2 cellular contexts compared by ENCODE assay signal in the genomic region with DNA sequence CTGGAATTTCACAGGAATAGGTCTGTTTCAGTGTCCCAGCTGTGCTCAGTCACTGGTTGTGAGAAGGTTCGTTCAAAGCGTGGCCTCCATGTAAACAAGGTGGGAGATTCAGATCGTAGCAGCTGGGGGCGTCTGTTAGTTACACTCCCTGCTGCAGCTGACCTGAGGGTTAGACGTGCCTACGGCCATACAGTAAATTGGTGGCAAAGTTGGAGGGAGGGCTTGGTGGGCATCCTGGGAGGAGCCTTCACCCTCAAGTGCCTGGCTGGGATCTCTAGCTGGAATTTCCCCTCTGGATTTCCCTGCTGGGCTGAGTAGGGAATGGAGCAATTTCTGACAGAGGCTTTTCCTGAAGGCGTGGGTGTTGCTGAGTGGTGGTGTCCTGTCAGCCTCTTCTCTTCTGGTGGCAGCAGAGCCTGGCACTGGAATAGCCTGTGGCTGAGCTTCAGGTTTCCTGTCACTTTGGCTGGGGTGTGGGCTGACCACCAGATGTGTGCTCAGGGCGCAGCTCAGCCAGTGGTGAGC.
A peak's percentile ranks its signal among the peaks of the same experiment; 100 is the strongest.
TF ChIP-seq lines count a peak whose summit lies in the region.

No MANE protein-coding gene starts in this region.

TF ChIP-seq in H1, 55 proteins besides CTCF, POLR2A, EP300 and RAD21:
- TF ChIP-seq CHD2 (IDR thresholded peaks at IDR 0.05; ENCODE audit: low read length) (no peak), CREB1 (IDR thresholded peaks at IDR 0.05) (no peak), ZNF274 (IDR thresholded peaks at IDR 0.05; ENCODE audit: borderline replicate concordance, extremely low read depth, low read length) (no peak), RFX5 (IDR thresholded peaks at IDR 0.05; ENCODE audit: borderline replicate concordance, low read depth, low read length) (no peak), KDM4A (IDR thresholded peaks at IDR 0.05; ENCODE audit: low read depth, low read length, severe bottlenecking) (no peak), SP2 (IDR thresholded peaks at IDR 0.05; ENCODE audit: low read length) (no peak), BRCA1 (IDR thresholded peaks at IDR 0.05; ENCODE audit: low read depth, low read length) (no peak), RXRA (IDR thresholded peaks at IDR 0.05; ENCODE audit: insufficient read depth, low read depth, low read length) (no peak), SIN3A (conservative IDR thresholded peaks at IDR 0.05 in 1 of 2, IDR thresholded peaks at IDR 0.05 in 1 of 2; ENCODE audit: low read depth in 1 of 2, low read length in 2 of 2) (no peak), CTBP2 (IDR thresholded peaks at IDR 0.05; ENCODE audit: borderline replicate concordance, insufficient read depth, insufficient read length, low read length) (no peak)
TF ChIP-seq in H1: peak in this region for 0.

TF ChIP-seq in HepG2, 621 proteins besides CTCF, POLR2A, EP300 and RAD21 (continues in another document):
- no peak for TF ChIP-seq PAWR (CRISPR knock-in tag; IDR thresholded peaks at IDR 0.05; ENCODE audit: borderline replicate concordance)
- TF ChIP-seq, protein P1, sequence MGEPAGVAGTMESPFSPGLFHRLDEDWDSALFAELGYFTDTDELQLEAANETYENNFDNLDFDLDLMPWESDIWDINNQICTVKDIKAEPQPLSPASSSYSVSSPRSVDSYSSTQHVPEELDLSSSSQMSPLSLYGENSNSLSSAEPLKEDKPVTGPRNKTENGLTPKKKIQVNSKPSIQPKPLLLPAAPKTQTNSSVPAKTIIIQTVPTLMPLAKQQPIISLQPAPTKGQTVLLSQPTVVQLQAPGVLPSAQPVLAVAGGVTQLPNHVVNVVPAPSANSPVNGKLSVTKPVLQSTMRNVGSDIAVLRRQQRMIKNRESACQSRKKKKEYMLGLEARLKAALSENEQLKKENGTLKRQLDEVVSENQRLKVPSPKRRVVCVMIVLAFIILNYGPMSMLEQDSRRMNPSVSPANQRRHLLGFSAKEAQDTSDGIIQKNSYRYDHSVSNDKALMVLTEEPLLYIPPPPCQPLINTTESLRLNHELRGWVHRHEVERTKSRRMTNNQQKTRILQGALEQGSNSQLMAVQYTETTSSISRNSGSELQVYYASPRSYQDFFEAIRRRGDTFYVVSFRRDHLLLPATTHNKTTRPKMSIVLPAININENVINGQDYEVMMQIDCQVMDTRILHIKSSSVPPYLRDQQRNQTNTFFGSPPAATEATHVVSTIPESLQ (CRISPR knock-in tag; conservative IDR thresholded peaks at IDR 0.05): no peak
- TF ChIP-seq ZSCAN12 (CRISPR knock-in tag; IDR thresholded peaks at IDR 0.05): no peak
- peak; percentile 16; the same call in 1 of the 2 replicates for TF ChIP-seq FOXA3 (CRISPR knock-in tag; IDR thresholded peaks at IDR 0.05)
- no peak for TF ChIP-seq TCF7 (IDR thresholded peaks at IDR 0.05; ENCODE audit: low read depth)
- TF ChIP-seq, protein P2, sequence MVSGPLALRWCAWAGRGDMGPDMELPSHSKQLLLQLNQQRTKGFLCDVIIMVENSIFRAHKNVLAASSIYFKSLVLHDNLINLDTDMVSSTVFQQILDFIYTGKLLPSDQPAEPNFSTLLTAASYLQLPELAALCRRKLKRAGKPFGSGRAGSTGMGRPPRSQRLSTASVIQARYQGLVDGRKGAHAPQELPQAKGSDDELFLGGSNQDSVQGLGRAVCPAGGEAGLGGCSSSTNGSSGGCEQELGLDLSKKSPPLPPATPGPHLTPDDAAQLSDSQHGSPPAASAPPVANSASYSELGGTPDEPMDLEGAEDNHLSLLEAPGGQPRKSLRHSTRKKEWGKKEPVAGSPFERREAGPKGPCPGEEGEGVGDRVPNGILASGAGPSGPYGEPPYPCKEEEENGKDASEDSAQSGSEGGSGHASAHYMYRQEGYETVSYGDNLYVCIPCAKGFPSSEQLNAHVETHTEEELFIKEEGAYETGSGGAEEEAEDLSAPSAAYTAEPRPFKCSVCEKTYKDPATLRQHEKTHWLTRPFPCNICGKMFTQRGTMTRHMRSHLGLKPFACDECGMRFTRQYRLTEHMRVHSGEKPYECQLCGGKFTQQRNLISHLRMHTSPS (CRISPR knock-in tag; IDR thresholded peaks at IDR 0.05; ENCODE audit: low read depth): no peak
- TF ChIP-seq ZBTB38 (CRISPR knock-in tag; IDR thresholded peaks at IDR 0.05): no peak
- no peak for TF ChIP-seq MAFG (CRISPR knock-in tag; IDR thresholded peaks at IDR 0.05)
- TF ChIP-seq RXRB (CRISPR knock-in tag; IDR thresholded peaks at IDR 0.05; ENCODE audit: borderline replicate concordance): no peak
- TF ChIP-seq, protein P3, sequence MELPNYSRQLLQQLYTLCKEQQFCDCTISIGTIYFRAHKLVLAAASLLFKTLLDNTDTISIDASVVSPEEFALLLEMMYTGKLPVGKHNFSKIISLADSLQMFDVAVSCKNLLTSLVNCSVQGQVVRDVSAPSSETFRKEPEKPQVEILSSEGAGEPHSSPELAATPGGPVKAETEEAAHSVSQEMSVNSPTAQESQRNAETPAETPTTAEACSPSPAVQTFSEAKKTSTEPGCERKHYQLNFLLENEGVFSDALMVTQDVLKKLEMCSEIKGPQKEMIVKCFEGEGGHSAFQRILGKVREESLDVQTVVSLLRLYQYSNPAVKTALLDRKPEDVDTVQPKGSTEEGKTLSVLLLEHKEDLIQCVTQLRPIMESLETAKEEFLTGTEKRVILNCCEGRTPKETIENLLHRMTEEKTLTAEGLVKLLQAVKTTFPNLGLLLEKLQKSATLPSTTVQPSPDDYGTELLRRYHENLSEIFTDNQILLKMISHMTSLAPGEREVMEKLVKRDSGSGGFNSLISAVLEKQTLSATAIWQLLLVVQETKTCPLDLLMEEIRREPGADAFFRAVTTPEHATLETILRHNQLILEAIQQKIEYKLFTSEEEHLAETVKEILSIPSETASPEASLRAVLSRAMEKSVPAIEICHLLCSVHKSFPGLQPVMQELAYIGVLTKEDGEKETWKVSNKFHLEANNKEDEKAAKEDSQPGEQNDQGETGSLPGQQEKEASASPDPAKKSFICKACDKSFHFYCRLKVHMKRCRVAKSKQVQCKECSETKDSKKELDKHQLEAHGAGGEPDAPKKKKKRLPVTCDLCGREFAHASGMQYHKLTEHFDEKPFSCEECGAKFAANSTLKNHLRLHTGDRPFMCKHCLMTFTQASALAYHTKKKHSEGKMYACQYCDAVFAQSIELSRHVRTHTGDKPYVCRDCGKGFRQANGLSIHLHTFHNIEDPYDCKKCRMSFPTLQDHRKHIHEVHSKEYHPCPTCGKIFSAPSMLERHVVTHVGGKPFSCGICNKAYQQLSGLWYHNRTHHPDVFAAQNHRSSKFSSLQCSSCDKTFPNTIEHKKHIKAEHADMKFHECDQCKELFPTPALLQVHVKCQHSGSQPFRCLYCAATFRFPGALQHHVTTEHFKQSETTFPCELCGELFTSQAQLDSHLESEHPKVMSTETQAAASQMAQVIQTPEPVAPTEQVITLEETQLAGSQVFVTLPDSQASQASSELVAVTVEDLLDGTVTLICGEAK (IDR thresholded peaks at IDR 0.05): no peak
- TF ChIP-seq, protein P3 (CRISPR knock-in tag; IDR thresholded peaks at IDR 0.05): no peak
- TF ChIP-seq ZNF138 (CRISPR knock-in tag; IDR thresholded peaks at IDR 0.05; ENCODE audit: low read depth): 0 out of 2 replicates have a peak, but pooled peaks have one; percentile 48
- no peak for TF ChIP-seq ZNF10 (CRISPR knock-in tag; IDR thresholded peaks at IDR 0.05; ENCODE audit: borderline replicate concordance, low read depth)
- no peak for TF ChIP-seq SIN3A (IDR thresholded peaks at IDR 0.05; ENCODE audit: borderline replicate concordance, low read depth, low read length)
- no peak for TF ChIP-seq ZFAT (CRISPR knock-in tag; conservative IDR thresholded peaks at IDR 0.05)
- 0 out of 2 replicates have a peak, but pooled peaks have one; percentile 2 for TF ChIP-seq MEIS2 (CRISPR knock-in tag; IDR thresholded peaks at IDR 0.05)
- no peak for TF ChIP-seq ZNF451 (CRISPR knock-in tag; IDR thresholded peaks at IDR 0.05)
- no peak for TF ChIP-seq SMC3 (IDR thresholded peaks at IDR 0.05; ENCODE audit: low read length)
- TF ChIP-seq, protein P4, sequence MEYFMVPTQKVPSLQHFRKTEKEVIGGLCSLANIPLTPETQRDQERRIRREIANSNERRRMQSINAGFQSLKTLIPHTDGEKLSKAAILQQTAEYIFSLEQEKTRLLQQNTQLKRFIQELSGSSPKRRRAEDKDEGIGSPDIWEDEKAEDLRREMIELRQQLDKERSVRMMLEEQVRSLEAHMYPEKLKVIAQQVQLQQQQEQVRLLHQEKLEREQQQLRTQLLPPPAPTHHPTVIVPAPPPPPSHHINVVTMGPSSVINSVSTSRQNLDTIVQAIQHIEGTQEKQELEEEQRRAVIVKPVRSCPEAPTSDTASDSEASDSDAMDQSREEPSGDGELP (IDR thresholded peaks at IDR 0.05; ENCODE audit: borderline replicate concordance, low read depth): peak; percentile 31; the same call in 1 of the 2 replicates
- TF ChIP-seq ZNF30 (CRISPR knock-in tag; IDR thresholded peaks at IDR 0.05): no peak
- no peak for TF ChIP-seq ZNF460 (CRISPR knock-in tag; IDR thresholded peaks at IDR 0.05; ENCODE audit: borderline replicate concordance)
- TF ChIP-seq, protein P5, sequence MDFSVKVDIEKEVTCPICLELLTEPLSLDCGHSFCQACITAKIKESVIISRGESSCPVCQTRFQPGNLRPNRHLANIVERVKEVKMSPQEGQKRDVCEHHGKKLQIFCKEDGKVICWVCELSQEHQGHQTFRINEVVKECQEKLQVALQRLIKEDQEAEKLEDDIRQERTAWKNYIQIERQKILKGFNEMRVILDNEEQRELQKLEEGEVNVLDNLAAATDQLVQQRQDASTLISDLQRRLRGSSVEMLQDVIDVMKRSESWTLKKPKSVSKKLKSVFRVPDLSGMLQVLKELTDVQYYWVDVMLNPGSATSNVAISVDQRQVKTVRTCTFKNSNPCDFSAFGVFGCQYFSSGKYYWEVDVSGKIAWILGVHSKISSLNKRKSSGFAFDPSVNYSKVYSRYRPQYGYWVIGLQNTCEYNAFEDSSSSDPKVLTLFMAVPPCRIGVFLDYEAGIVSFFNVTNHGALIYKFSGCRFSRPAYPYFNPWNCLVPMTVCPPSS (IDR thresholded peaks at IDR 0.05): no peak
- no peak for TF ChIP-seq PHF5A (CRISPR knock-in tag; IDR thresholded peaks at IDR 0.05; ENCODE audit: low read depth, unreplicated experiment)
- TF ChIP-seq ZFP37 (CRISPR knock-in tag; IDR thresholded peaks at IDR 0.05; ENCODE audit: borderline replicate concordance): no peak
- no peak for TF ChIP-seq FOXA1 (IDR thresholded peaks at IDR 0.05)
- peak; percentile 48; the same call in 1 of the 2 replicates for TF ChIP-seq FOXA1 (CRISPR knock-in tag; IDR thresholded peaks at IDR 0.05)
- TF ChIP-seq ZNF816 (CRISPR knock-in tag; IDR thresholded peaks at IDR 0.05; ENCODE audit: borderline replicate concordance): no peak
- no peak for TF ChIP-seq ASH2L (IDR thresholded peaks at IDR 0.05; ENCODE audit: insufficient read length, low read depth, low read length)
- TF ChIP-seq, protein P6, sequence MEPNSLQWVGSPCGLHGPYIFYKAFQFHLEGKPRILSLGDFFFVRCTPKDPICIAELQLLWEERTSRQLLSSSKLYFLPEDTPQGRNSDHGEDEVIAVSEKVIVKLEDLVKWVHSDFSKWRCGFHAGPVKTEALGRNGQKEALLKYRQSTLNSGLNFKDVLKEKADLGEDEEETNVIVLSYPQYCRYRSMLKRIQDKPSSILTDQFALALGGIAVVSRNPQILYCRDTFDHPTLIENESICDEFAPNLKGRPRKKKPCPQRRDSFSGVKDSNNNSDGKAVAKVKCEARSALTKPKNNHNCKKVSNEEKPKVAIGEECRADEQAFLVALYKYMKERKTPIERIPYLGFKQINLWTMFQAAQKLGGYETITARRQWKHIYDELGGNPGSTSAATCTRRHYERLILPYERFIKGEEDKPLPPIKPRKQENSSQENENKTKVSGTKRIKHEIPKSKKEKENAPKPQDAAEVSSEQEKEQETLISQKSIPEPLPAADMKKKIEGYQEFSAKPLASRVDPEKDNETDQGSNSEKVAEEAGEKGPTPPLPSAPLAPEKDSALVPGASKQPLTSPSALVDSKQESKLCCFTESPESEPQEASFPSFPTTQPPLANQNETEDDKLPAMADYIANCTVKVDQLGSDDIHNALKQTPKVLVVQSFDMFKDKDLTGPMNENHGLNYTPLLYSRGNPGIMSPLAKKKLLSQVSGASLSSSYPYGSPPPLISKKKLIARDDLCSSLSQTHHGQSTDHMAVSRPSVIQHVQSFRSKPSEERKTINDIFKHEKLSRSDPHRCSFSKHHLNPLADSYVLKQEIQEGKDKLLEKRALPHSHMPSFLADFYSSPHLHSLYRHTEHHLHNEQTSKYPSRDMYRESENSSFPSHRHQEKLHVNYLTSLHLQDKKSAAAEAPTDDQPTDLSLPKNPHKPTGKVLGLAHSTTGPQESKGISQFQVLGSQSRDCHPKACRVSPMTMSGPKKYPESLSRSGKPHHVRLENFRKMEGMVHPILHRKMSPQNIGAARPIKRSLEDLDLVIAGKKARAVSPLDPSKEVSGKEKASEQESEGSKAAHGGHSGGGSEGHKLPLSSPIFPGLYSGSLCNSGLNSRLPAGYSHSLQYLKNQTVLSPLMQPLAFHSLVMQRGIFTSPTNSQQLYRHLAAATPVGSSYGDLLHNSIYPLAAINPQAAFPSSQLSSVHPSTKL (CRISPR knock-in tag; IDR thresholded peaks at IDR 0.05): no peak
- TF ChIP-seq, protein P7, sequence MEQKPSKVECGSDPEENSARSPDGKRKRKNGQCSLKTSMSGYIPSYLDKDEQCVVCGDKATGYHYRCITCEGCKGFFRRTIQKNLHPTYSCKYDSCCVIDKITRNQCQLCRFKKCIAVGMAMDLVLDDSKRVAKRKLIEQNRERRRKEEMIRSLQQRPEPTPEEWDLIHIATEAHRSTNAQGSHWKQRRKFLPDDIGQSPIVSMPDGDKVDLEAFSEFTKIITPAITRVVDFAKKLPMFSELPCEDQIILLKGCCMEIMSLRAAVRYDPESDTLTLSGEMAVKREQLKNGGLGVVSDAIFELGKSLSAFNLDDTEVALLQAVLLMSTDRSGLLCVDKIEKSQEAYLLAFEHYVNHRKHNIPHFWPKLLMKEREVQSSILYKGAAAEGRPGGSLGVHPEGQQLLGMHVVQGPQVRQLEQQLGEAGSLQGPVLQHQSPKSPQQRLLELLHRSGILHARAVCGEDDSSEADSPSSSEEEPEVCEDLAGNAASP (CRISPR knock-in tag; IDR thresholded peaks at IDR 0.05; ENCODE audit: borderline replicate concordance): no peak
- no peak for TF ChIP-seq ZNF672 (CRISPR knock-in tag; IDR thresholded peaks at IDR 0.05)
